9 cellular contexts compared by ENCODE assay signal in the genomic region with DNA sequence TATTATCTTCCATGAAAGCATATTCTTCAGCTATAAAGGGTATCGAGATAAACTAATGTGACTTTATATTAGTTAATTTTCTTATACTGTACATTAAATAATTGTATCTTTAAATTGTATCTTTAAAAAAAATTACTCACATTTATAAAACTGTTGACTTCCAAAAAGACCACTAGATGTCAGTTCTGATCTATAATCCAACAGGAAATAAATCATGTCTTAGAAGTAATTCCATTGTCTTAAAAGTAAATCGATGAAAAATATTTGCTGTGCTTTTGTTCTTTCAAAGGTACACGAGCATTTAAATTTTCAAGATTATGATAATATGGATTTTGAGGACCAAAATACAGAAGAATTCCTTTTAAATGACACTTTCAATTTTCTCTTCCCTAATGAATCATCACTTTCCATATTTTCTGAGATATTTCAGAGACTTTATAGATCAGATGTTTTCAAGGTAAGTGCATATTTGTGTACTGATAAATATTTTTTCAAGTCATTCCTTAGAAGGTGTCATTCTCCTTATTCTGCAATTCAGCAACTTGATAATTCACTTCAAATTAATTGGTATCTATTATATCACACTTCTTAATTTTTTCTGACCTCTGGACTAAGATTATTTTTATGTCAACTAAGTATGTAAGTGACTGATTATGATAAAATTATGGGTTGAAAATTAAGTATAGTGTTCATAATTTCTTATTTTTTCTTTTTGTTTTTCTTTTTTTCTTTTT.
DNase-seq lines count a peak whose midpoint lies in the region; ATAC-seq, FAIRE-seq and TF ChIP-seq lines count a peak whose summit lies in the region.
"Had no signal": no experiment of that assay in that cellular context is flagged by ENCODE, and none has a peak within 500 bp of the region (broad histone marks: within the 10 kb centered on the region; RNA-seq: fewer than 3 reads in every experiment).

No MANE protein-coding gene starts in this region.

- H3K27me3 ChIP-seq in K562 (ENCODE audit: control insufficient read depth in 2 of 2, insufficient read depth in 2 of 2, low read length in 2 of 2): no peaks in the 10 kb centered on the region
- no peaks in the 10 kb centered on the region for H3K27me3 ChIP-seq in parathyroid adenoma (ENCODE audit: control insufficient read depth, insufficient read depth, low read length)

- TF ChIP-seq CTCF in K562 (IDR thresholded peaks at IDR 0.05 in 2 of 3, conservative IDR thresholded peaks at IDR 0.05 in 1 of 3; ENCODE audit: insufficient read depth in 2 of 3, low read depth in 1 of 3, low read length in 3 of 3) (peak in 1 of 3 experiments; percentile 32; a peak in 2 of 6 replicates), parathyroid adenoma (IDR thresholded peaks at IDR 0.05) (peak; percentile 11)

- BruUV-seq in K562 (replicated peaks; lab: Mats Ljungman, UMichigan): no TSS peak

- no peak for ATAC-seq in K562
- ATAC-seq in GM19351 (IDR thresholded peaks at IDR 0.05; ENCODE audit: unreplicated experiment): no peak

- H3K4me1 ChIP-seq in K562 (replicated peaks in 1 of 2; ENCODE audit: control insufficient read depth in 2 of 2, insufficient read depth in 2 of 2, low read length in 2 of 2) (no peaks in the 10 kb centered on the region), parathyroid adenoma (no peaks in the 10 kb centered on the region)

- H3K79me2 ChIP-seq in K562 (ENCODE audit: control insufficient read depth, insufficient read depth, low read length) (peaks cover 26% of the 10 kb centered on the region; the same call in 2 of the 3 replicates), parathyroid adenoma (no peaks in the 10 kb centered on the region)

- H3K9me3 ChIP-seq in K562 (replicated peaks; ENCODE audit: control insufficient read depth, insufficient read depth, low read depth, low read length) (no peaks in the 10 kb centered on the region), parathyroid adenoma (ENCODE audit: control insufficient read depth, low read length) (no peaks in the 10 kb centered on the region)

- FAIRE-seq in K562 (lab: Jason Lieb, UNC): no peak

- peaks cover 96% of the 10 kb centered on the region for H3K36me3 ChIP-seq in K562 (ENCODE audit: control insufficient read depth, insufficient read depth, low read length)
- H3K36me3 ChIP-seq in parathyroid adenoma (ENCODE audit: control insufficient read depth, insufficient read depth, low read length): no peaks in the 10 kb centered on the region
- H3K36me3 ChIP-seq: WERI-Rb-1 had no signal

- H3K4me2 ChIP-seq in K562 (ENCODE audit: insufficient read depth, low read length) (no peak overlapping the region), parathyroid adenoma (ENCODE audit: low read length) (no peak overlapping the region)

- no peak overlapping the region for H3K27ac ChIP-seq in K562 (ENCODE audit: extremely low read depth, low read depth, low read length)
- H3K27ac ChIP-seq in parathyroid adenoma: no peak overlapping the region
- H3K27ac ChIP-seq: WERI-Rb-1 had no signal

- no peak for TF ChIP-seq EP300 in K562 (IDR thresholded peaks at IDR 0.05; ENCODE audit: low read length)

- POLR2A ChIA-PET in K562 (lab: Yijun Ruan, JAX): no interaction called here

- H3K9me1 ChIP-seq in K562 (ENCODE audit: control insufficient read depth, insufficient read depth, low read length): peaks cover 3% of the 10 kb centered on the region

- no peak for TF ChIP-seq POLR2A in K562 (conservative IDR thresholded peaks at IDR 0.05)

- H3K9ac ChIP-seq in K562 (ENCODE audit: insufficient read depth in 1 of 2, low read depth in 2 of 2, low read length in 2 of 2) (no peak overlapping the region), parathyroid adenoma (no peak overlapping the region)

- no peak overlapping the region for H2AFZ ChIP-seq in K562 (ENCODE audit: low read depth, low read length)
- no peak overlapping the region for H2AFZ ChIP-seq in parathyroid adenoma

- CTCF ChIA-PET in K562 (lab: Yijun Ruan, JAX; ENCODE audit: low intra/inter-chr PET ratio): interaction anchor here (0.6 to 1.9 kb wide), 4 partner anchors 209 to 868 kb away, joined by 3 to 10 read pairs (median 6); no protein-coding TSS in a partner anchor

- DNase-seq in NCI-H345 (lab: John Stamatoyannopoulos, UW) (peak; percentile 11), NCI-H345 treated with DMSO at 0.1 percent for 48 hours (lab: John Stamatoyannopoulos, UW; ENCODE audit: unreplicated experiment) (no peak), NCI-H1105 treated with DMSO at 0.1 percent for 48 hours (lab: John Stamatoyannopoulos, UW) (peak; percentile 45), K562 (ENCODE audit: extremely low read depth in 1 of 4, low spot score in 3 of 4) (no peak), NCI-H510A (lab: John Stamatoyannopoulos, UW) (no peak)
- DNase-seq in effector CD8-positive, alpha-beta T cell (lab: John Stamatoyannopoulos, UW): no peak
- DNase-seq: WERI-Rb-1 had no signal

- H4K20me1 ChIP-seq in K562 (replicated peaks; ENCODE audit: control insufficient read depth, insufficient read depth, low read length): no peaks in the 10 kb centered on the region

- H3K4me3 ChIP-seq in K562: no peak overlapping the region
- no peak overlapping the region for H3K4me3 ChIP-seq in parathyroid adenoma (ENCODE audit: low read depth, low read length)

- TF ChIP-seq RAD21 in K562 (CRISPR knock-in tag; conservative IDR thresholded peaks at IDR 0.05 in 1 of 2, IDR thresholded peaks at IDR 0.05 in 1 of 2): peak; percentile 22 to 41; a peak in 1 of 4 replicates

- in situ Hi-C loops in K562 (cut with MboI): no loop called here

- WGBS in K562 (ENCODE audit: insufficient coverage, low coverage, missing lambda C conversion rate): 95% methylated on average over 3 of the region's 3 CpGs

- intact Hi-C loops in K562 (cut with micrococcal nuclease): loop anchor here (5.0 kb wide), 1 partner anchor 210 kb away; no protein-coding TSS in a partner anchor

TF ChIP-seq in K562, 482 proteins besides CTCF, POLR2A, EP300 and RAD21 (continues in another document):
- TF ChIP-seq FOXA3 (CRISPR knock-in tag; conservative IDR thresholded peaks at IDR 0.05 in 1 of 2, IDR thresholded peaks at IDR 0.05 in 1 of 2) (no peak), CBX3 (IDR thresholded peaks at IDR 0.05; ENCODE audit: borderline replicate concordance in 1 of 2, low read length in 2 of 2) (no peak), MCM5 (IDR thresholded peaks at IDR 0.05; ENCODE audit: low read depth) (no peak), TAF15 (IDR thresholded peaks at IDR 0.05; ENCODE audit: low read depth, low read length) (no peak), CHD2 (IDR thresholded peaks at IDR 0.05; ENCODE audit: low read depth, low read length) (no peak), HMG20B (CRISPR knock-in tag; IDR thresholded peaks at IDR 0.05) (no peak), TAF9B (IDR thresholded peaks at IDR 0.05; ENCODE audit: partially characterized antibody) (no peak), RB1 (IDR thresholded peaks at IDR 0.05; ENCODE audit: low read depth) (no peak), SMAD1 (IDR thresholded peaks at IDR 0.05; ENCODE audit: low read depth, low read length, partially characterized antibody) (no peak), KDM1A (IDR thresholded peaks at IDR 0.05) (no peak), ZNF778 (CRISPR knock-in tag; IDR thresholded peaks at IDR 0.05) (no peak), ZZZ3 (IDR thresholded peaks at IDR 0.05) (peak; percentile 83; the same call in 1 of the 2 replicates), ZNF316 (IDR thresholded peaks at IDR 0.05) (peak; percentile 75), SAP30 (IDR thresholded peaks at IDR 0.05; ENCODE audit: borderline replicate concordance, insufficient read depth, low read depth, low read length, poor library complexity, severe bottlenecking) (no peak), KDM4B (IDR thresholded peaks at IDR 0.05; ENCODE audit: borderline replicate concordance in 2 of 2, low read depth in 1 of 2) (no peak), TCF15 (CRISPR knock-in tag; IDR thresholded peaks at IDR 0.05) (no peak), RBM34 (IDR thresholded peaks at IDR 0.05; ENCODE audit: borderline replicate concordance, insufficient read depth, low read length) (no peak), ZNF184 (CRISPR knock-in tag; IDR thresholded peaks at IDR 0.05) (no peak), TBL1XR1 (IDR thresholded peaks at IDR 0.05; ENCODE audit: low read length in 2 of 2) (no peak), ETV6 (IDR thresholded peaks at IDR 0.05; ENCODE audit: borderline replicate concordance in 1 of 2, low read depth in 2 of 2, low read length in 1 of 2) (no peak), ETV6 (CRISPR knock-in tag; IDR thresholded peaks at IDR 0.05; ENCODE audit: borderline replicate concordance) (no peak), DPF2 (IDR thresholded peaks at IDR 0.05) (no peak), ZNF764 (CRISPR knock-in tag; IDR thresholded peaks at IDR 0.05; ENCODE audit: low read depth) (no peak), MEIS2 (IDR thresholded peaks at IDR 0.05; ENCODE audit: partially characterized antibody) (peak; percentile 75)
- TF ChIP-seq, protein P1, sequence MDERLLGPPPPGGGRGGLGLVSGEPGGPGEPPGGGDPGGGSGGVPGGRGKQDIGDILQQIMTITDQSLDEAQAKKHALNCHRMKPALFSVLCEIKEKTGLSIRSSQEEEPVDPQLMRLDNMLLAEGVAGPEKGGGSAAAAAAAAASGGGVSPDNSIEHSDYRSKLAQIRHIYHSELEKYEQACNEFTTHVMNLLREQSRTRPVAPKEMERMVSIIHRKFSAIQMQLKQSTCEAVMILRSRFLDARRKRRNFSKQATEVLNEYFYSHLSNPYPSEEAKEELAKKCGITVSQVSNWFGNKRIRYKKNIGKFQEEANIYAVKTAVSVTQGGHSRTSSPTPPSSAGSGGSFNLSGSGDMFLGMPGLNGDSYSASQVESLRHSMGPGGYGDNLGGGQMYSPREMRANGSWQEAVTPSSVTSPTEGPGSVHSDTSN (CRISPR knock-in tag; IDR thresholded peaks at IDR 0.05; ENCODE audit: low read depth): no peak
- TF ChIP-seq, protein P1 (tag; conservative IDR thresholded peaks at IDR 0.05; ENCODE audit: low read depth): peak; percentile 65; the same call in 1 of the 2 replicates

Comparison
In these comparisons a context has a peak if more than half of its experiments do, and no peak if none do; other contexts are left out.
1. DNase-seq: peak in NCI-H345 (single experiment) and NCI-H1105 treated with DMSO at 0.1 percent for 48 hours (single experiment); none in NCI-H345 treated with DMSO at 0.1 percent for 48 hours (single experiment), K562 (0 of 4), effector CD8-positive, alpha-beta T cell (single experiment) and NCI-H510A (single experiment).